In genomic region chr10:129914153-129914855, GRCh38 we compare ENCODE assay signal across 25 cellular contexts.
"Had no signal": no experiment of that assay in that cellular context is flagged by ENCODE, and none has a peak within 500 bp of the region (broad histone marks: within the 10 kb centered on the region; RNA-seq: fewer than 3 reads in every experiment).

No MANE protein-coding gene starts in this region.

- ATAC-seq: esophagus mucosa, heart right ventricle, left lung, lower lobe of right lung, pancreas, psoas muscle, right lobe of liver had no signal

- H3K36me3 ChIP-seq: left lung, lower lobe of right lung, pancreas, right lobe of liver, stomach had no signal

- H3K9me3 ChIP-seq: heart right ventricle, left lung, lower lobe of right lung, pancreas, psoas muscle, right lobe of liver, stomach had no signal

- DNase-seq: effector memory CD4-positive, alpha-beta T cell; heart right ventricle; hypothalamus; lower lobe of right lung; naive B cell; occipital lobe; pancreas; retina; stimulated activated CD4-positive, alpha-beta T cell treated with anti-CD3 and anti-CD28 coated beads, Interleukin-2, amount 100 ng/mL, for 24 hours; stimulated activated CD4-positive, alpha-beta T cell treated with anti-CD3 and anti-CD28 coated beads, Interleukin-4, amount 100 ng/mL, for 4 hours; stimulated activated naive CD4-positive, alpha-beta T cell; stomach; substantia nigra; trophoblast cell had no signal

- H3K4me1 ChIP-seq: left lung, lower lobe of right lung, pancreas, right lobe of liver, stomach had no signal

- H3K36me3 Mint-ChIP-seq: memory B cell, naive B cell had no signal

- H3K4me1 Mint-ChIP-seq: central memory CD8-positive, alpha-beta T cell; memory B cell; naive B cell had no signal

- H3K4me3 Mint-ChIP-seq: central memory CD8-positive, alpha-beta T cell; memory B cell; naive B cell; neural crest cell had no signal

- H3K27ac ChIP-seq: heart right ventricle, left lung, lower lobe of right lung, pancreas, psoas muscle, right lobe of liver, stomach had no signal

- H3K9me3 Mint-ChIP-seq: central memory CD8-positive, alpha-beta T cell; memory B cell; naive B cell; neural crest cell had no signal

- H3K27me3 ChIP-seq: heart right ventricle, right lobe of liver had no signal

- H3K4me3 ChIP-seq: heart right ventricle, left lung, lower lobe of right lung, pancreas, psoas muscle, right lobe of liver, stomach had no signal

- FAIRE-seq: endometrium, frontal cortex, islet of Langerhans, pancreas, urothelium cell line had no signal

- H3K27ac Mint-ChIP-seq: memory B cell, naive B cell had no signal
